In genomic region chr18:10442551-10442971, GRCh38 we compare ENCODE assay signal across 16 cellular contexts. TPM values are rescaled to one million over a fixed set of nuclear protein-coding genes. Genes with fewer than 3 reads are reported as not detected.
DNase-seq lines count a peak whose midpoint lies in the region; ATAC-seq and TF ChIP-seq lines count a peak whose summit lies in the region.
"Had no signal": no experiment of that assay in that cellular context is flagged by ENCODE, and none has a peak within 500 bp of the region (broad histone marks: within the 10 kb centered on the region; RNA-seq: fewer than 3 reads in every experiment).

No MANE protein-coding gene starts in this region.

- no peak overlapping the region for H3K27ac Mint-ChIP-seq in HFFc6
- no peak overlapping the region for H3K27ac Mint-ChIP-seq in CD4-positive, alpha-beta memory T cell
- H3K27ac Mint-ChIP-seq: activated T-helper 17 cell treated with anti-CD3 and anti-CD28 coated beads, Interleukin-2, amount 50 U/mL, for 72 hours had no signal

- CTCF ChIA-PET in CD4-positive, alpha-beta memory T cell (lab: Charles Lee; ENCODE audit: partially characterized antibody), result no interaction called here

- peak; percentile 20 for DNase-seq in HFFc6
- DNase-seq in brain microvascular endothelial cell, result no peak
- DNase-seq in right cardiac atrium, result peak in 1 of 3 donors; percentile 48
- no peak for DNase-seq in sciatic nerve (ENCODE audit: low spot score)
- no peak for DNase-seq in HuH-7.5 (ENCODE audit: low spot score)
- no peak for DNase-seq in left lobe of liver (ENCODE audit: low spot score)
- no peak for DNase-seq in CD4-positive, alpha-beta memory T cell
- no peak for DNase-seq in iPS-NIHi7 (ENCODE audit: extremely low spot score)
- DNase-seq: activated CD4-positive, alpha-beta T cell treated with anti-CD3 and anti-CD28 coated beads, Interleukin-2, amount 50 U/mL, for 4 hours; GDM1; MV-4-11; NCI-H524 treated with DMSO at 0.1 percent for 48 hours had no signal

- ATAC-seq in right cardiac atrium (peak; percentile 83 to 85), sciatic nerve (peak; percentile 78), left lobe of liver (no peak)
- ATAC-seq: activated T-helper 17 cell treated with anti-CD3 and anti-CD28 coated beads, Interleukin-2, amount 50 U/mL, for 72 hours had no signal

- no peaks in the 10 kb centered on the region for H3K36me3 ChIP-seq in brain microvascular endothelial cell (replicated peaks)
- H3K36me3 ChIP-seq in CD4-positive, alpha-beta memory T cell (ENCODE audit: insufficient read depth, low read length), result no peaks in the 10 kb centered on the region

- H3K27me3 ChIP-seq in brain microvascular endothelial cell (replicated peaks) (peaks cover 13% of the 10 kb centered on the region), right cardiac atrium (ENCODE audit: control insufficient read depth, insufficient read depth) (no peaks in the 10 kb centered on the region)
- no peaks in the 10 kb centered on the region for H3K27me3 ChIP-seq in CD4-positive, alpha-beta memory T cell (ENCODE audit: insufficient read depth, low read length)

- 55% methylated on average over 4 of the region's 4 CpGs for WGBS in right cardiac atrium

- H3K9me3 ChIP-seq in right cardiac atrium (ENCODE audit: control insufficient read depth, low read length), result no peaks in the 10 kb centered on the region
- no peaks in the 10 kb centered on the region for H3K9me3 ChIP-seq in CD4-positive, alpha-beta memory T cell (ENCODE audit: control insufficient read depth in 1 of 2, low read length in 2 of 2)

- no peaks in the 10 kb centered on the region for H3K36me3 Mint-ChIP-seq in HFFc6 (ENCODE audit: low read depth)
- no peaks in the 10 kb centered on the region for H3K36me3 Mint-ChIP-seq in CD4-positive, alpha-beta memory T cell

- peak; percentile 48; the same call in 1 of the 2 replicates for TF ChIP-seq CTCF in HFFc6 (IDR thresholded peaks at IDR 0.05)
- peak; percentile 32 for TF ChIP-seq CTCF in brain microvascular endothelial cell (IDR thresholded peaks at IDR 0.05; ENCODE audit: low read depth, low read length, missing control alignments)

- H3K4me3 Mint-ChIP-seq in HFFc6, result no peak overlapping the region
- no peak overlapping the region for H3K4me3 Mint-ChIP-seq in CD4-positive, alpha-beta memory T cell
- H3K4me3 Mint-ChIP-seq: activated T-helper 17 cell treated with anti-CD3 and anti-CD28 coated beads, Interleukin-2, amount 50 U/mL, for 72 hours had no signal

- in situ Hi-C loops in brain microvascular endothelial cell (cut with HindIII; ENCODE audit: low pct_ligation_motif_present, low sequenced_read_pairs), result no loop called here

- no peaks in the 10 kb centered on the region for H3K9me3 Mint-ChIP-seq in HFFc6
- peaks cover 0 to 4% (median 0%) of the 10 kb centered on the region in 8 donors for H3K9me3 Mint-ChIP-seq in CD4-positive, alpha-beta memory T cell
- H3K9me3 Mint-ChIP-seq: activated T-helper 17 cell treated with anti-CD3 and anti-CD28 coated beads, Interleukin-2, amount 50 U/mL, for 72 hours had no signal

- H3K4me1 ChIP-seq in right cardiac atrium (ENCODE audit: control insufficient read depth, insufficient read depth, low read length), result no peaks in the 10 kb centered on the region
- no peaks in the 10 kb centered on the region for H3K4me1 ChIP-seq in CD4-positive, alpha-beta memory T cell (ENCODE audit: insufficient read depth, low read length)

- POLR2A ChIA-PET in CD4-positive, alpha-beta memory T cell (lab: Charles Lee; ENCODE audit: partially characterized antibody), result no interaction called here

- H3K27ac ChIP-seq in brain microvascular endothelial cell (no peak overlapping the region), right cardiac atrium (ENCODE audit: low read length) (no peak overlapping the region)
- no peak overlapping the region for H3K27ac ChIP-seq in CD4-positive, alpha-beta memory T cell (ENCODE audit: low read depth, low read length)
- H3K27ac ChIP-seq: RWPE1 had no signal

- H3K4me3 ChIP-seq in brain microvascular endothelial cell (ENCODE audit: low read depth, low read length) (no peak overlapping the region), right cardiac atrium (ENCODE audit: low read length) (no peak overlapping the region)
- no peak overlapping the region for H3K4me3 ChIP-seq in CD4-positive, alpha-beta memory T cell (ENCODE audit: low read length in 2 of 2)

- peaks cover 31% of the 10 kb centered on the region for H3K27me3 Mint-ChIP-seq in HFFc6 (ENCODE audit: insufficient read depth)
- H3K27me3 Mint-ChIP-seq in CD4-positive, alpha-beta memory T cell, result peaks cover 4 to 9% of the 10 kb centered on the region in 2 donors

- H3K4me1 Mint-ChIP-seq in HFFc6 (ENCODE audit: low read depth), result no peaks in the 10 kb centered on the region
- no peaks in the 10 kb centered on the region for H3K4me1 Mint-ChIP-seq in CD4-positive, alpha-beta memory T cell
- H3K4me1 Mint-ChIP-seq: activated T-helper 17 cell treated with anti-CD3 and anti-CD28 coated beads, Interleukin-2, amount 50 U/mL, for 72 hours had no signal

- intact Hi-C loops in right cardiac atrium (cut with DNase I) (no loop called here), sciatic nerve (cut with DNase I) (no loop called here)
- intact Hi-C loops in CD4-positive, alpha-beta memory T cell (cut with micrococcal nuclease), result no loop called here

RNA-seq across cellular contexts. Expression of gene APCDD1, which starts 11.9 kb away (rescaled TPM):
- under 1 TPM in 1 of 6 experiments, not detected in 5; 0.12 TPM for total RNA-seq in HFFc6 (2021; fragmentation: NEBNext Ultra II Directional; extraction: Animal tissue kit (Norgen Biotek cat#: 25700))
- total RNA-seq in right cardiac atrium, result 10 to 100 TPM; 31.4 to 76.1 (median 49.9) TPM
- polyA plus RNA-seq in right cardiac atrium, result 18.2 TPM
- total RNA-seq in sciatic nerve, result 43.1 TPM
- 0.58 TPM for total RNA-seq in left lobe of liver
- total RNA-seq in CD4-positive, alpha-beta memory T cell, result not detected
- polyA plus RNA-seq in CD4-positive, alpha-beta memory T cell, result not detected
- total RNA-seq: activated T-helper 17 cell treated with anti-CD3 and anti-CD28 coated beads, Interleukin-2, amount 50 U/mL, for 72 hours; HT-29; T-helper 2 cell treated with Interferon-gamma antibody and Interleukin-4, amounts not matched to agents 100 ng/mL and 5 ng/mL, for 36 hours had no signal

Comparison
In these comparisons a context has a peak if more than half of its experiments do, and no peak if none do; other contexts are left out.
1. RNA of gene APCDD1, which starts 11.9 kb away (total RNA-seq): 31.4 to 76.1 TPM in right cardiac atrium and 43.1 TPM in sciatic nerve (single experiment); 0.58 TPM in left lobe of liver (single experiment), 0.12 TPM in HFFc6 and not detected in CD4-positive, alpha-beta memory T cell; every median in the first group is over 10 times any median in the second.